In genomic region chr5:32325067-32325466, GRCh38 we compare ENCODE assay signal across 10 cellular contexts. TPM values are rescaled to one million over a fixed set of nuclear protein-coding genes. Genes with fewer than 3 reads are reported as not detected.
DNase-seq lines count a peak whose midpoint lies in the region; ATAC-seq and TF ChIP-seq lines count a peak whose summit lies in the region.
"Had no signal": no experiment of that assay in that cellular context is flagged by ENCODE, and none has a peak within 500 bp of the region (broad histone marks: within the 10 kb centered on the region; RNA-seq: fewer than 3 reads in every experiment).

No MANE protein-coding gene starts in this region.

- WGBS in lower leg skin, 2 donors = 62 to 63% methylated on average over 3 of the region's 3 CpGs
- WGBS in spleen, 5 donors = 53 to 71% (median 63%) methylated on average over 3 of the region's 3 CpGs

- peak; percentile 100 for DNase-seq in NCI-H2171 treated with DMSO at 0.1 percent for 48 hours (lab: John Stamatoyannopoulos, UW)
- DNase-seq in middle frontal gyrus (ENCODE audit: extremely low spot score, low spot score) = peak; percentile 30
- no peak for DNase-seq in NCI-H748 treated with DMSO at 0.1 percent for 48 hours (lab: John Stamatoyannopoulos, UW)
- DNase-seq in lower leg skin (ENCODE audit: low spot score in 2 of 2) = no peak
- DNase-seq in NCI-H510A treated with DMSO at 0.1 percent for 48 hours (lab: John Stamatoyannopoulos, UW) = no peak
- DNase-seq in spleen = no peak
- DNase-seq: activated T-cell treated with anti-CD3 and anti-CD28 coated beads for 4 hours, naive B cell had no signal

- no peak overlapping the region for H3K4me3 ChIP-seq in lower leg skin (ENCODE audit: low read depth, poor library complexity, severe bottlenecking)
- H3K4me3 ChIP-seq in spleen = no peak overlapping the region

- TF ChIP-seq CTCF in lower leg skin (IDR thresholded peaks at IDR 0.05) (no peak), spleen (IDR thresholded peaks at IDR 0.05 in 8 of 11, conservative IDR thresholded peaks at IDR 0.05 in 3 of 11) (no peak)

- peak overlapping the region in 2 of 8 donors; percentile 25 to 41 for H3K27ac ChIP-seq in spleen

- ATAC-seq in GM18511 (IDR thresholded peaks at IDR 0.05; ENCODE audit: unreplicated experiment) (peak; percentile 75), HG02759 (IDR thresholded peaks at IDR 0.05; ENCODE audit: unreplicated experiment) (peak; percentile 65)

- TF ChIP-seq POLR2A in lower leg skin (IDR thresholded peaks at IDR 0.05) = no peak
- no peak for TF ChIP-seq POLR2A in spleen (IDR thresholded peaks at IDR 0.05)

- H3K9me3 ChIP-seq in spleen = peaks cover 0 to 31% (median 25%) of the 10 kb centered on the region in 8 donors

- H3K36me3 ChIP-seq in spleen = no peaks in the 10 kb centered on the region

- peaks cover 0 to 12% (median 0%) of the 10 kb centered on the region in 6 donors for H3K4me1 ChIP-seq in spleen

- intact Hi-C loops in lower leg skin (cut with DNase I; ENCODE audit: low total_unique reads) (no loop called here), spleen (cut with DNase I; ENCODE audit: low total_unique reads) (no loop called here)

- H3K27me3 ChIP-seq in spleen (replicated peaks in 1 of 7) = no peaks in the 10 kb centered on the region

RNA-seq across cellular contexts. Expression of gene MTMR12, which starts 12.3 kb away (rescaled TPM):
- total RNA-seq in lower leg skin = 10 to 100 TPM; 23.1 to 36.2 (median 33.4) TPM
- 10 to 100 TPM; 26.3 to 42.2 (median 30.7) TPM for total RNA-seq in spleen
- polyA plus RNA-seq in spleen = 1 to 10 TPM; 6.8 to 8.4 (median 7.8) TPM

Comparison
In these comparisons a context has a peak if more than half of its experiments do, and no peak if none do; other contexts are left out.
1. DNase-seq: peak in NCI-H2171 treated with DMSO at 0.1 percent for 48 hours (single experiment) and middle frontal gyrus (single experiment); none in NCI-H748 treated with DMSO at 0.1 percent for 48 hours (single experiment), lower leg skin (0 of 2), NCI-H510A treated with DMSO at 0.1 percent for 48 hours (single experiment) and spleen (single experiment).